Comparison of ENCODE assay signal across 7 cellular contexts in genomic region chr5:151158287-151158661, GRCh38. TPM values are rescaled to one million over a fixed set of nuclear protein-coding genes. Genes with fewer than 3 reads are reported as not detected.
DNase-seq lines count a peak whose midpoint lies in the region; ATAC-seq and TF ChIP-seq lines count a peak whose summit lies in the region.

No MANE protein-coding gene starts in this region.

- in situ Hi-C loops in GM23248 (cut with MboI), result no loop called here

- peaks cover 52% of the 10 kb centered on the region for H3K79me2 ChIP-seq in GM23248 (ENCODE audit: insufficient read depth)

- peak overlapping the region; percentile 66 for H3K27ac ChIP-seq in GM23248
- H3K27ac ChIP-seq in sigmoid colon, result peak overlapping the region; percentile 88 to 97 (median 93)

- no peak for TF ChIP-seq POLR2A in sigmoid colon (IDR thresholded peaks at IDR 0.05)

- H3K9me2 ChIP-seq in GM23248 (ENCODE audit: insufficient read depth), result no peaks in the 10 kb centered on the region

- ATAC-seq in HG03139 (IDR thresholded peaks at IDR 0.05; ENCODE audit: unreplicated experiment), result no peak

- 21 to 31% methylated on average over 6 of the region's 6 CpGs for WGBS in GM23248 (ENCODE audit: low coverage in 1 of 2, low lambda C conversion rate in 2 of 2, missing lambda C conversion rate in 2 of 2), 2 experiments
- 12 to 24% methylated on average over 6 of the region's 6 CpGs for WGBS in sigmoid colon, 2 donors

- H3K36me3 ChIP-seq in GM23248 (ENCODE audit: low read depth), result no peaks in the 10 kb centered on the region; the same call in 1 of the 2 replicates
- no peaks in the 10 kb centered on the region for H3K36me3 ChIP-seq in sigmoid colon

- H3K9me3 ChIP-seq in GM23248 (ENCODE audit: low read depth), result no peaks in the 10 kb centered on the region
- no peaks in the 10 kb centered on the region for H3K9me3 ChIP-seq in sigmoid colon

- no peaks in the 10 kb centered on the region for H4K20me1 ChIP-seq in GM23248 (ENCODE audit: insufficient read depth)

- peak overlapping the region; percentile 98 for H2AFZ ChIP-seq in GM23248

- peak overlapping the region; percentile 89 for H3K9ac ChIP-seq in GM23248

- intact Hi-C loops in sigmoid colon (cut with DNase I), result loop anchor here (5.0 kb wide), 1 partner anchor 64 kb away; the partner anchor contains the start of gene CCDC69

- H3K27me3 ChIP-seq in GM23248 (replicated peaks; ENCODE audit: insufficient read depth), result no peaks in the 10 kb centered on the region
- H3K27me3 ChIP-seq in sigmoid colon, result no peaks in the 10 kb centered on the region

- DNase-seq in GM23248, result no peak
- DNase-seq in SK-N-DZ (ENCODE audit: low spot score), result peak; percentile 38
- no peak for DNase-seq in fibroblast of the aortic adventitia (ENCODE audit: low read depth)
- DNase-seq in sigmoid colon, result no peak
- DNase-seq in HPDE6-E6E7 (ENCODE audit: extremely low spot score), result no peak
- no peak for DNase-seq in CD1c-positive myeloid dendritic cell (ENCODE audit: extremely low spot score)

- peak overlapping the region; percentile 91 for H3K4me2 ChIP-seq in GM23248 (ENCODE audit: unreplicated experiment)

- TF ChIP-seq EP300 in sigmoid colon (IDR thresholded peaks at IDR 0.05), result no peak

- peaks cover 13% of the 10 kb centered on the region; the same call in 1 of the 2 replicates for H3F3A ChIP-seq in GM23248 (ENCODE audit: insufficient read depth)

- peaks cover 22% of the 10 kb centered on the region for H3K4me1 ChIP-seq in GM23248 (ENCODE audit: insufficient read depth)
- peaks cover 0 to 56% (median 49%) of the 10 kb centered on the region in 4 donors for H3K4me1 ChIP-seq in sigmoid colon

- TF ChIP-seq CTCF in fibroblast of the aortic adventitia (IDR thresholded peaks at IDR 0.05; ENCODE audit: insufficient read depth, low read length) (no peak), sigmoid colon (IDR thresholded peaks at IDR 0.05) (no peak)

- H3K4me3 ChIP-seq in GM23248 (peak overlapping the region; percentile 91), fibroblast of the aortic adventitia (ENCODE audit: low read depth, low read length) (peak overlapping the region; percentile 95), sigmoid colon (peak overlapping the region; percentile 74 to 92 (median 82))

RNA-seq across cellular contexts. Expression of gene ANXA6, which starts 0.7 kb away (rescaled TPM):
- total RNA-seq in GM23248 (2014; rRNA removed; shearing (Covaris generic)), result 384 and 409 TPM in 2 replicates
- 183 and 190 TPM in 2 replicates for polyA plus RNA-seq in GM23248 (2016; fragmentation: Nextera tagmentation; extraction: Ambion mirVana)
- polyA plus RNA-seq in SK-N-DZ (2014; cell fraction: cytosol; rRNA removed), result 82.5 and 86.8 TPM in 2 replicates
- polyA plus RNA-seq in SK-N-DZ (2014; cell fraction: nucleus; rRNA removed), result 62.4 and 66.7 TPM in 2 replicates
- 111 and 194 TPM in 2 replicates for total RNA-seq in fibroblast of the aortic adventitia (ENCODE audit: low replicate concordance)
- 100 to 1,000 TPM; 233 to 333 (median 259) TPM for total RNA-seq in sigmoid colon
- 100 to 1,000 TPM in 1 of 3 donors, 10 to 100 TPM in 2; 22.9 to 121 (median 45.0) TPM for polyA plus RNA-seq in sigmoid colon
